Comparison of ENCODE assay signal across 13 cellular contexts in genomic region chr10:97180367-97180763, GRCh38. TPM values are rescaled to one million over a fixed set of nuclear protein-coding genes. Genes with fewer than 3 reads are reported as not detected.
A peak's percentile ranks its signal among the peaks of the same experiment; 100 is the strongest.
DNase-seq lines count a peak whose midpoint lies in the region; ATAC-seq and TF ChIP-seq lines count a peak whose summit lies in the region.
"Had no signal": no experiment of that assay in that cellular context is flagged by ENCODE, and none has a peak within 500 bp of the region (broad histone marks: within the 10 kb centered on the region; RNA-seq: fewer than 3 reads in every experiment).

No MANE protein-coding gene starts in this region.

- H3K36me3 Mint-ChIP-seq in WTC11 (no peaks in the 10 kb centered on the region), nephron progenitor cell (ENCODE audit: low read depth) (no peaks in the 10 kb centered on the region)
- H3K36me3 Mint-ChIP-seq: CD4-positive, alpha-beta memory T cell; IgD-negative memory B cell had no signal

- H3K9me3 Mint-ChIP-seq in WTC11 (no peaks in the 10 kb centered on the region), nephron progenitor cell (no peaks in the 10 kb centered on the region)
- H3K9me3 Mint-ChIP-seq: CD4-positive, alpha-beta memory T cell; IgD-negative memory B cell had no signal

- peaks cover 40% of the 10 kb centered on the region for H3K27me3 Mint-ChIP-seq in WTC11 (ENCODE audit: low read depth)
- H3K27me3 Mint-ChIP-seq in nephron progenitor cell (ENCODE audit: low read depth, poor library complexity), result peaks cover 51% of the 10 kb centered on the region

- POLR2A ChIA-PET in WTC11 (lab: Charles Lee), result no interaction called here

- H3K4me1 Mint-ChIP-seq in WTC11 (peaks cover 17% of the 10 kb centered on the region), nephron progenitor cell (peaks cover 31% of the 10 kb centered on the region)

- H3K27ac Mint-ChIP-seq in WTC11 (no peak overlapping the region), nephron progenitor cell (no peak overlapping the region)
- H3K27ac Mint-ChIP-seq: CD4-positive, alpha-beta memory T cell; IgD-negative memory B cell had no signal

- CTCF ChIA-PET in WTC11 (lab: Charles Lee), result interaction anchor here (0.8 to 3.4 kb wide), 13 partner anchors 10 to 540 kb away, joined by 3 to 46 read pairs (median 4); no protein-coding TSS in a partner anchor

- intact Hi-C loops in cardiac septum (cut with DNase I) (no loop called here), Right ventricle myocardium inferior (cut with DNase I) (no loop called here)

- DNase-seq in cardiac septum (ENCODE audit: low spot score) (peak; percentile 22), Right ventricle myocardium inferior (ENCODE audit: missing footprints) (no peak), WTC11 (ENCODE audit: low spot score) (no peak), nephron progenitor cell (no peak), 8988T (no peak), activated gamma-delta T cell treated with Interleukin-2 at 50 U/mL for 16 hours (no peak), pons (ENCODE audit: low spot score) (no peak)
- no peak for DNase-seq in stimulated activated CD4-positive, alpha-beta T cell treated with anti-CD3 and anti-CD28 coated beads, Interleukin-2, amount 100 ng/mL, for 48 hours
- DNase-seq: AML-193; CD4-positive, alpha-beta memory T cell; OCI-M1 had no signal

- H3K4me3 Mint-ChIP-seq in WTC11, result peak overlapping the region; percentile 12
- peak overlapping the region; percentile 9 for H3K4me3 Mint-ChIP-seq in nephron progenitor cell
- H3K4me3 Mint-ChIP-seq: CD4-positive, alpha-beta memory T cell; IgD-negative memory B cell had no signal

- no peak for TF ChIP-seq CTCF in WTC11 (IDR thresholded peaks at IDR 0.05)
- TF ChIP-seq CTCF in nephron progenitor cell (IDR thresholded peaks at IDR 0.05), result no peak

- ATAC-seq in Right ventricle myocardium inferior (no peak), WTC11 (no peak)

TF ChIP-seq in WTC11, 78 proteins besides CTCF, POLR2A, EP300 and RAD21:
- TF ChIP-seq ERG (CRISPR knock-in tag; IDR thresholded peaks at IDR 0.05), result no peak
- TF ChIP-seq PRRX2 (CRISPR knock-in tag; IDR thresholded peaks at IDR 0.05), result no peak
- TF ChIP-seq ATF6 (CRISPR knock-in tag; IDR thresholded peaks at IDR 0.05), result no peak
- TF ChIP-seq ELF4 (CRISPR knock-in tag; IDR thresholded peaks at IDR 0.05; ENCODE audit: low read depth), result no peak
- TF ChIP-seq ATF2 (CRISPR knock-in tag; IDR thresholded peaks at IDR 0.05; ENCODE audit: borderline replicate concordance, low read depth), result no peak
- TF ChIP-seq RELA (CRISPR knock-in tag; IDR thresholded peaks at IDR 0.05; ENCODE audit: borderline replicate concordance), result no peak
- TF ChIP-seq ZNF138 (CRISPR knock-in tag; conservative IDR thresholded peaks at IDR 0.05), result no peak
- TF ChIP-seq ESRRA (CRISPR knock-in tag; IDR thresholded peaks at IDR 0.05; ENCODE audit: borderline replicate concordance), result no peak

RNA-seq across cellular contexts. Expression of gene SLIT1, which starts 5.4 kb away (rescaled TPM):
- total RNA-seq in cardiac septum (0.05 TPM), Right ventricle myocardium inferior (0.08 TPM), WTC11 (2021) (1.1 to 1.6 TPM (median 1.4 TPM) in 3 replicates)
- total RNA-seq: SK-MEL-5 had no signal
